ENCODE assay signal across 8 cellular contexts in the genomic region with DNA sequence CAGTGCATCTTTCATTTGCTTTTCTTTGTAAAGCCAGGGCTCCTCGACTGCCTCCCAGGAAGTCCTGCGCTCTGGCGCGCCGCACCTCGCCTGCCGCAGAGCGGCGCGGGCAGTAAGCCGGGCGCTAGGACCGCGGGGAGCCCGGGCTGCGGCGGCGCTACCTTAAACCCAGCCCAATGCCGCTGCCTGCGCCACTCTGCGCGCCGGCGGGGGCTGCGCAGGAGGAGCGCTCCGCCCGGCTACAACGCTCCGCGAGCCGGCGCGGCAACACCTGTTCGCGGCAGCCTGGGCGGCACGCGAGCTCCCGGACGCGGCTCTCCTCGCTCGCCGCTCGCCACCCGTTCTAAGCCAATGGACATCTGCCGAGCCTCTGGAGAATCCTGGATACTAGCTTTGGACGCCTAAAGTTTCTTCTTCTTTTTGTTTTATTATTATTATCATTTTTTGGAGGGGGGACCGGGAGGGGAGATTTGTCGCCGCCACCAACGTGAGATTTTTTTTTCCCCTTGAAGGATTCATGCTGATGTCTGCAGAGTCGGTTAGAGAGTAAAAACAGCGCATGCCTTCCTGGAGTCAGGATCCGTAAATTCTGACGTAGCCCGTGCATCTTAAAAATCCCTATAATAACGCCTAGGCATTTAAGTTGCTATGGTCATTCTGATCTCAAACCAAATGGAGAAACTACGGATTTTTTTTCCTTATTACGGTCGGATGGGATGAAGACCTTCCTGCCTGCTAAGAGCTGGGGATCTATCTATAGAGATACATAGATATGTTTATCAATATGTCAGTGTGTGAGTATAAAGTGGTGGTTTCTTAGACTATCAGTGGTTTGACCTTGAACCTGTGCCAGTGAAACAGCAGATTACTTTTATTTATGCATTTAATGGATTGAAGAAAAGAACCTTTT.
DNase-seq lines count a peak whose midpoint lies in the region; ATAC-seq and TF ChIP-seq lines count a peak whose summit lies in the region.

Gene FGF9 (plus strand): TSS at position 191 of the 910 bp plus-strand sequence. CDS start 840 bp downstream, outside the sequence.

- in situ Hi-C loops in ACHN (cut with HindIII; ENCODE audit: low pct_ligation_motif_present, low pct_unique_long_range_greater_than_20kb, low sequenced_read_pairs), result no loop called here

- peak; percentile 77 for ATAC-seq in GM18511 (IDR thresholded peaks at IDR 0.05; ENCODE audit: unreplicated experiment)
- ATAC-seq in HG02970 (IDR thresholded peaks at IDR 0.05; ENCODE audit: low FRiP score, unreplicated experiment), result peak; percentile 78

- peak within 1 kb of the TSS; percentile 71 for H3K4me3 ChIP-seq in WI38 (ENCODE audit: low read depth, low read length)

- TF ChIP-seq CTCF in WI38 (IDR thresholded peaks at IDR 0.05; ENCODE audit: low read depth, low read length), result no peak

- peak; percentile 71 for DNase-seq in ACHN
- DNase-seq in NCI-H2171 treated with DMSO at 0.1 percent for 48 hours (lab: John Stamatoyannopoulos, UW), result peak; percentile 44
- peak; percentile 80 for DNase-seq in cerebellar cortex (ENCODE audit: low spot score)
- DNase-seq in kidney glomerular epithelial cell (lab: John Stamatoyannopoulos, UW), result peak; percentile 69
- peak; percentile 68 to 74 for DNase-seq in stimulated activated CD4-positive, alpha-beta T cell treated with anti-CD3 and anti-CD28 coated beads, Interleukin-1b, Interleukin-23, amount 100 ng/mL, for 4 hours (ENCODE audit: low read depth in 2 of 2)

Comparison
In these comparisons a context has a peak if more than half of its experiments do, and no peak if none do; other contexts are left out.
1. Peak in every context shown above with its lines: DNase-seq, ATAC-seq and H3K4me3 ChIP-seq.